In the genomic region with DNA sequence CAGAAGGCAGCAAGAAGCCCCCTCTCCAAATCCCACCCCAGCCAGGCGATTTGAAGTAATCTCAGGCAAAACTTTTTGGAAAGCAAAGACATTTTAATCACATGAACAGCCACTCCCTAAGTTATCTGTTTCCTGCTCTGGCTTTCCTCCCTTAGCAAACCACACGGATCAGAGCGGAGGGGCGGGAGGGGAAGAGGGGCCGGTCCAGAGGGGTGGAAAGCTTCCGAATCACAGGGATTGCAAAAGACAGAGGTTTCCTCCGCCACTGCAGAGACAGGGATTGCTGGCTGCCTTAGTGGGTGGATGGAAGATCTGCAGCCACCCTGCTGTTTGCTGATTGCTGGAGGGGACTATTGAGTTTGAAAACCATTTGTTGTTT, we compare ENCODE assay signal across 9 cellular contexts. TPM values are rescaled to one million over a fixed set of nuclear protein-coding genes. Genes with fewer than 3 reads are reported as not detected.
A peak's percentile ranks its signal among the peaks of the same experiment; 100 is the strongest.
DNase-seq lines count a peak whose midpoint lies in the region; ATAC-seq and TF ChIP-seq lines count a peak whose summit lies in the region.
"Had no signal": no experiment of that assay in that cellular context is flagged by ENCODE, and none has a peak within 500 bp of the region (broad histone marks: within the 10 kb centered on the region; RNA-seq: fewer than 3 reads in every experiment).

No MANE protein-coding gene starts in this region.

- no peaks in the 10 kb centered on the region for H3K36me3 Mint-ChIP-seq in CD4-positive, alpha-beta memory T cell

- 48 to 59% (median 57%) methylated on average over 5 to 7 of the region's 7 CpGs for WGBS in adrenal gland, 4 donors

- H3K9me3 ChIP-seq in adrenal gland (replicated peaks in 1 of 3): no peaks in the 10 kb centered on the region
- H3K9me3 ChIP-seq in left ventricle myocardium inferior (replicated peaks): no peaks in the 10 kb centered on the region
- H3K9me3 ChIP-seq in CD4-positive, alpha-beta memory T cell (ENCODE audit: control insufficient read depth in 1 of 2, low read length in 2 of 2): no peaks in the 10 kb centered on the region

- H3K27ac ChIP-seq in adrenal gland: peak overlapping the region in 4 of 5 donors; percentile 54 to 88 (median 70)
- H3K27ac ChIP-seq in left ventricle myocardium inferior (replicated peaks): no peak overlapping the region
- H3K27ac ChIP-seq in rectal smooth muscle tissue (ENCODE audit: low read depth, low read length): peak overlapping the region; percentile 96
- H3K27ac ChIP-seq in CD4-positive, alpha-beta memory T cell (ENCODE audit: low read depth, low read length): no peak overlapping the region

- peaks cover 0 to 3% (median 0%) of the 10 kb centered on the region in 4 donors for H3K4me1 Mint-ChIP-seq in CD4-positive, alpha-beta memory T cell

- H3K9ac ChIP-seq in rectal smooth muscle tissue (ENCODE audit: low read length): no peak overlapping the region

- H3K4me3 Mint-ChIP-seq in CD4-positive, alpha-beta memory T cell: no peak overlapping the region

- H3K4me3 ChIP-seq in adrenal gland (no peak overlapping the region), left ventricle myocardium inferior (peak overlapping the region; percentile 46), rectal smooth muscle tissue (ENCODE audit: low read length) (no peak overlapping the region)
- no peak overlapping the region for H3K4me3 ChIP-seq in CD4-positive, alpha-beta memory T cell (ENCODE audit: low read length in 2 of 2)

- H3K4me1 ChIP-seq in adrenal gland (replicated peaks in 1 of 2) (peaks cover 34 to 95% of the 10 kb centered on the region in 2 donors), left ventricle myocardium inferior (no peaks in the 10 kb centered on the region), rectal smooth muscle tissue (ENCODE audit: control insufficient read depth, insufficient read depth, low read length) (peaks cover 94% of the 10 kb centered on the region)
- no peaks in the 10 kb centered on the region for H3K4me1 ChIP-seq in CD4-positive, alpha-beta memory T cell (ENCODE audit: insufficient read depth, low read length)

- in situ Hi-C loops in ACHN (cut with HindIII; ENCODE audit: low pct_ligation_motif_present, low pct_unique_long_range_greater_than_20kb, low sequenced_read_pairs): no loop called here

- H3K36me3 ChIP-seq in adrenal gland (replicated peaks in 1 of 2) (no peaks in the 10 kb centered on the region), left ventricle myocardium inferior (no peaks in the 10 kb centered on the region), rectal smooth muscle tissue (ENCODE audit: control insufficient read depth, insufficient read depth, low read length) (no peaks in the 10 kb centered on the region)
- no peaks in the 10 kb centered on the region for H3K36me3 ChIP-seq in CD4-positive, alpha-beta memory T cell (ENCODE audit: insufficient read depth, low read length)

- POLR2A ChIA-PET in CD4-positive, alpha-beta memory T cell (lab: Charles Lee; ENCODE audit: partially characterized antibody): no interaction called here

- intact Hi-C loops in adrenal gland (cut with DNase I) (loop anchor here in 1 of 2 donors (5.0 kb wide), 1 partner anchor 38 kb away; no protein-coding TSS in a partner anchor), left ventricle myocardium inferior (cut with micrococcal nuclease) (no loop called here)
- intact Hi-C loops in CD4-positive, alpha-beta memory T cell (cut with micrococcal nuclease): no loop called here

- TF ChIP-seq CTCF in adrenal gland (IDR thresholded peaks at IDR 0.05) (no peak), left ventricle myocardium inferior (IDR thresholded peaks at IDR 0.05; ENCODE audit: borderline replicate concordance) (no peak)

- H3K27me3 ChIP-seq in adrenal gland (no peaks in the 10 kb centered on the region), left ventricle myocardium inferior (ENCODE audit: low read depth) (no peaks in the 10 kb centered on the region), rectal smooth muscle tissue (ENCODE audit: control insufficient read depth, insufficient read depth, low read length) (no peaks in the 10 kb centered on the region)
- H3K27me3 ChIP-seq in CD4-positive, alpha-beta memory T cell (ENCODE audit: insufficient read depth, low read length): no peaks in the 10 kb centered on the region

- ATAC-seq in GM18505 (IDR thresholded peaks at IDR 0.05; ENCODE audit: unreplicated experiment): no peak
- ATAC-seq in GM19463 (IDR thresholded peaks at IDR 0.05; ENCODE audit: unreplicated experiment): no peak

- CTCF ChIA-PET in CD4-positive, alpha-beta memory T cell (lab: Charles Lee; ENCODE audit: partially characterized antibody): no interaction called here

- TF ChIP-seq POLR2A in adrenal gland (IDR thresholded peaks at IDR 0.05) (no peak), GM18505 (IDR thresholded peaks at IDR 0.05; ENCODE audit: borderline replicate concordance, extremely low read depth, insufficient read depth, insufficient read length) (no peak)

- H3K27me3 Mint-ChIP-seq in CD4-positive, alpha-beta memory T cell: no peaks in the 10 kb centered on the region

- H3K9me3 Mint-ChIP-seq in CD4-positive, alpha-beta memory T cell: no peaks in the 10 kb centered on the region

- no peak overlapping the region for H3K27ac Mint-ChIP-seq in CD4-positive, alpha-beta memory T cell

- DNase-seq in GM04504 (ENCODE audit: low read depth) (peak; percentile 81), adrenal gland (peak in 6 of 7 donors; percentile 38 to 72 (median 64)), left ventricle myocardium inferior (peak; percentile 66), ACHN (no peak)
- DNase-seq in CD4-positive, alpha-beta memory T cell: no peak
- DNase-seq: stimulated activated CD4-positive, alpha-beta T cell treated with anti-CD3 and anti-CD28 coated beads, Interleukin-2, amount 100 ng/mL, for 24 hours had no signal

RNA-seq across cellular contexts. Expression of gene ZCCHC24, which starts 41.2 kb away (rescaled TPM):
- total RNA-seq in adrenal gland (10 to 100 TPM; 21.7 to 49.0 (median 28.8) TPM), left ventricle myocardium inferior (47.5 TPM)
- 10 to 100 TPM in 2 of 3 donors, 1 to 10 TPM in 1; 8.7 to 19.9 (median 12.9) TPM for polyA plus RNA-seq in adrenal gland
- total RNA-seq in CD4-positive, alpha-beta memory T cell: 1 to 10 TPM; 1.7 to 1.9 TPM
- polyA plus RNA-seq in CD4-positive, alpha-beta memory T cell: under 1 TPM; 0.30 to 0.79 TPM

RNA-seq across cellular contexts. Expression of gene PPIF, which starts 57.0 kb away (rescaled TPM):
- total RNA-seq in adrenal gland (100 to 1,000 TPM; 179 to 619 (median 259) TPM), left ventricle myocardium inferior (150 TPM)
- polyA plus RNA-seq in adrenal gland: 100 to 1,000 TPM in 1 of 3 donors, 10 to 100 TPM in 2; 43.8 to 564 (median 74.3) TPM
- total RNA-seq in CD4-positive, alpha-beta memory T cell: 10 to 100 TPM; 26.3 to 33.7 TPM
- polyA plus RNA-seq in CD4-positive, alpha-beta memory T cell: 10 to 100 TPM; 10.6 to 13.1 TPM

Comparison
In these comparisons a context has a peak if more than half of its experiments do, and no peak if none do; other contexts are left out.
1. DNase-seq: peak in GM04504 (single experiment), adrenal gland (6 of 7) and left ventricle myocardium inferior (single experiment); none in ACHN (single experiment) and CD4-positive, alpha-beta memory T cell (0 of 5).
2. H3K27ac ChIP-seq: peak in adrenal gland (4 of 5) and rectal smooth muscle tissue (single experiment); none in left ventricle myocardium inferior (single experiment) and CD4-positive, alpha-beta memory T cell (single experiment).
3. RNA of gene ZCCHC24, which starts 41.2 kb away (total RNA-seq): 47.5 TPM in left ventricle myocardium inferior (single experiment) and 21.7 to 49.0 TPM in adrenal gland; 1.7 to 1.9 TPM in CD4-positive, alpha-beta memory T cell; every median in the first group is over 4 times any median in the second.